Comparison of ENCODE assay signal across 16 cellular contexts in genomic region chr22:21861856-21862255, GRCh38. TPM values are rescaled to one million over a fixed set of nuclear protein-coding genes. Genes with fewer than 3 reads are reported as not detected.
A peak's percentile ranks its signal among the peaks of the same experiment; 100 is the strongest.
DNase-seq lines count a peak whose midpoint lies in the region; ATAC-seq and TF ChIP-seq lines count a peak whose summit lies in the region.
"Had no signal": no experiment of that assay in that cellular context is flagged by ENCODE, and none has a peak within 500 bp of the region (broad histone marks: within the 10 kb centered on the region; RNA-seq: fewer than 3 reads in every experiment).

No MANE protein-coding gene starts in this region.

- no peak overlapping the region for H3K4me3 Mint-ChIP-seq in activated CD4-positive, alpha-beta T cell treated with anti-CD3 and anti-CD28 coated beads for 36 hours
- no peak overlapping the region for H3K4me3 Mint-ChIP-seq in chondrocyte (ENCODE audit: unreplicated experiment)
- H3K4me3 Mint-ChIP-seq in osteocyte (ENCODE audit: unreplicated experiment) = no peak overlapping the region

- no peak for TF ChIP-seq POLR2A in uterus (IDR thresholded peaks at IDR 0.05)

- CTCF ChIA-PET in activated CD4-positive, alpha-beta T cell treated with anti-CD3 and anti-CD28 coated beads for 36 hours (lab: Charles Lee) = no interaction called here

- H3K9me3 ChIP-seq in uterus = no peaks in the 10 kb centered on the region
- H3K9me3 ChIP-seq: gastroesophageal sphincter, MG63, thoracic aorta had no signal

- peak overlapping the region; percentile 19 for H3K27ac Mint-ChIP-seq in activated CD4-positive, alpha-beta T cell treated with anti-CD3 and anti-CD28 coated beads for 36 hours
- peak overlapping the region; percentile 74 for H3K27ac Mint-ChIP-seq in chondrocyte (ENCODE audit: unreplicated experiment)
- peak overlapping the region; percentile 44 for H3K27ac Mint-ChIP-seq in osteocyte (ENCODE audit: unreplicated experiment)

- DNase-seq in activated CD4-positive, alpha-beta T cell treated with anti-CD3 and anti-CD28 coated beads for 36 hours = no peak
- no peak for DNase-seq in activated CD4-positive, alpha-beta T cell treated with anti-CD3 and anti-CD28 coated beads, Interleukin-2, amount 50 U/mL, for 4 hours
- DNase-seq in MV-4-11 (lab: John Stamatoyannopoulos, UW) = peak; percentile 61
- no peak for DNase-seq in chondrocyte (ENCODE audit: low spot score)
- DNase-seq in osteocyte (ENCODE audit: extremely low spot score, unreplicated experiment) = no peak
- DNase-seq in DMS79 treated with DMSO at 0.1 percent for 48 hours (lab: John Stamatoyannopoulos, UW) = no peak
- no peak for DNase-seq in uterus
- DNase-seq: DMS153; effector CD4-positive, alpha-beta T cell; MG63; small intestine; T-helper 9 cell had no signal

- POLR2A ChIA-PET in activated CD4-positive, alpha-beta T cell treated with anti-CD3 and anti-CD28 coated beads for 36 hours (lab: Charles Lee) = interaction anchor here (0.6 to 0.7 kb wide), 2 partner anchors 51 to 126 kb away, joined by 3 read pairs; no protein-coding TSS in a partner anchor

- intact Hi-C loops in activated CD4-positive, alpha-beta T cell treated with anti-CD3 and anti-CD28 coated beads for 36 hours (cut with DNase I, micrococcal nuclease) = loop anchor here in 1 of 2 experiments (10.0 kb wide), 1 partner anchor 277 kb away; no protein-coding TSS in a partner anchor
- intact Hi-C loops in uterus (cut with DNase I; ENCODE audit: low total_unique reads) = no loop called here

- H3K36me3 ChIP-seq in uterus = no peaks in the 10 kb centered on the region
- H3K36me3 ChIP-seq: gastroesophageal sphincter, thoracic aorta had no signal

- no peak for TF ChIP-seq CTCF in chondrocyte (IDR thresholded peaks at IDR 0.05)
- TF ChIP-seq CTCF in osteocyte (IDR thresholded peaks at IDR 0.05) = no peak
- no peak for TF ChIP-seq CTCF in uterus (IDR thresholded peaks at IDR 0.05)

- ATAC-seq in activated CD4-positive, alpha-beta T cell treated with anti-CD3 and anti-CD28 coated beads for 36 hours = no peak
- ATAC-seq in HG02759 (IDR thresholded peaks at IDR 0.05; ENCODE audit: unreplicated experiment) = no peak
- ATAC-seq: gastroesophageal sphincter, Panc1 had no signal

- H3K27ac ChIP-seq in uterus = no peak overlapping the region
- H3K27ac ChIP-seq: gastroesophageal sphincter, thoracic aorta had no signal

- H3K27me3 Mint-ChIP-seq in activated CD4-positive, alpha-beta T cell treated with anti-CD3 and anti-CD28 coated beads for 36 hours = no peaks in the 10 kb centered on the region
- H3K27me3 Mint-ChIP-seq in chondrocyte (ENCODE audit: low read depth) = no peaks in the 10 kb centered on the region
- H3K27me3 Mint-ChIP-seq in osteocyte (ENCODE audit: unreplicated experiment) = no peaks in the 10 kb centered on the region

- H3K27me3 ChIP-seq in uterus = no peaks in the 10 kb centered on the region
- H3K27me3 ChIP-seq: gastroesophageal sphincter, MG63 had no signal

- peaks cover 0 to 7% of the 10 kb centered on the region in 2 donors for H3K4me1 ChIP-seq in uterus

- no peak overlapping the region for H3K4me3 ChIP-seq in uterus
- H3K4me3 ChIP-seq: gastroesophageal sphincter, MG63, thoracic aorta had no signal

- no peaks in the 10 kb centered on the region for H3K9me3 Mint-ChIP-seq in activated CD4-positive, alpha-beta T cell treated with anti-CD3 and anti-CD28 coated beads for 36 hours (ENCODE audit: low read depth)
- H3K9me3 Mint-ChIP-seq in chondrocyte (ENCODE audit: low read depth) (no peaks in the 10 kb centered on the region), osteocyte (ENCODE audit: unreplicated experiment) (no peaks in the 10 kb centered on the region)

- peaks cover 76% of the 10 kb centered on the region for H3K4me1 Mint-ChIP-seq in activated CD4-positive, alpha-beta T cell treated with anti-CD3 and anti-CD28 coated beads for 36 hours
- peaks cover 83% of the 10 kb centered on the region for H3K4me1 Mint-ChIP-seq in chondrocyte (ENCODE audit: low read depth)
- H3K4me1 Mint-ChIP-seq in osteocyte (ENCODE audit: unreplicated experiment) = peaks cover 70% of the 10 kb centered on the region

- H3K36me3 Mint-ChIP-seq in activated CD4-positive, alpha-beta T cell treated with anti-CD3 and anti-CD28 coated beads for 36 hours (ENCODE audit: low read depth) = peaks cover 30% of the 10 kb centered on the region
- no peaks in the 10 kb centered on the region for H3K36me3 Mint-ChIP-seq in chondrocyte (ENCODE audit: low read depth)
- H3K36me3 Mint-ChIP-seq in osteocyte (ENCODE audit: unreplicated experiment) = peaks cover 2% of the 10 kb centered on the region

RNA-seq across cellular contexts. Expression of gene MAPK1, which starts 5.6 kb away (rescaled TPM):
- total RNA-seq in activated CD4-positive, alpha-beta T cell treated with anti-CD3 and anti-CD28 coated beads for 36 hours = 100 to 1,000 TPM in 1 of 2 experiments, 10 to 100 TPM in 1; 91.9 to 108 TPM
- total RNA-seq in chondrocyte = 139 to 157 TPM (median 156 TPM) in 3 replicates
- total RNA-seq in osteocyte = 154 and 159 TPM in 2 replicates
- 100 to 1,000 TPM in 1 of 4 donors, 10 to 100 TPM in 3; 45.3 to 122 (median 75.2) TPM for total RNA-seq in uterus

Comparison
In these comparisons a context has a peak if more than half of its experiments do, and no peak if none do; other contexts are left out.
1. H3K27ac Mint-ChIP-seq: peak in every context shown above with its lines; median percentile 74 in chondrocyte; 44 in osteocyte; 19 in activated CD4-positive, alpha-beta T cell treated with anti-CD3 and anti-CD28 coated beads for 36 hours.